In the genomic region with DNA sequence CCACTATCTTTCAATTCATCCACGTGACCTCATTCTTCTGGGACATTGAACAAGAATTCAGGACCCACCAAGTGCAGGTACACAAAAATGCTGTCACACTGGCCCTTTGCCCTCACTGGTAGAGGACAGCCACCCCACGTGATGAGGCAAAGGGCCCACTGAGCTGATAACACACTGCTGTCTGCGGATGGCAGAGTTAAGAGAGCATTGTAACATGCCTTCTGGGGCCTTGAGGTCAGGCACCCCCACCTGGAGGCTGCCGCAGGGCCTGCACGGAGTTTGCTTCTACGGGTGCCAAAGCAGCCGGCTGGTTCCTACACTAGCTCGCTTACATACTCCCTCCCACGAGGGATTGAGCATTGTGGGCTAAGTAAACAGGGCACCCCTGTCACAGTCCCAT, we compare ENCODE assay signal across 1 cellular context.
TF ChIP-seq lines count a peak whose summit lies in the region.

No MANE protein-coding gene starts in this region.

TF ChIP-seq in GM23338, 12 proteins besides CTCF, POLR2A, EP300 and RAD21 (continued from another document):
- TF ChIP-seq, protein P1, sequence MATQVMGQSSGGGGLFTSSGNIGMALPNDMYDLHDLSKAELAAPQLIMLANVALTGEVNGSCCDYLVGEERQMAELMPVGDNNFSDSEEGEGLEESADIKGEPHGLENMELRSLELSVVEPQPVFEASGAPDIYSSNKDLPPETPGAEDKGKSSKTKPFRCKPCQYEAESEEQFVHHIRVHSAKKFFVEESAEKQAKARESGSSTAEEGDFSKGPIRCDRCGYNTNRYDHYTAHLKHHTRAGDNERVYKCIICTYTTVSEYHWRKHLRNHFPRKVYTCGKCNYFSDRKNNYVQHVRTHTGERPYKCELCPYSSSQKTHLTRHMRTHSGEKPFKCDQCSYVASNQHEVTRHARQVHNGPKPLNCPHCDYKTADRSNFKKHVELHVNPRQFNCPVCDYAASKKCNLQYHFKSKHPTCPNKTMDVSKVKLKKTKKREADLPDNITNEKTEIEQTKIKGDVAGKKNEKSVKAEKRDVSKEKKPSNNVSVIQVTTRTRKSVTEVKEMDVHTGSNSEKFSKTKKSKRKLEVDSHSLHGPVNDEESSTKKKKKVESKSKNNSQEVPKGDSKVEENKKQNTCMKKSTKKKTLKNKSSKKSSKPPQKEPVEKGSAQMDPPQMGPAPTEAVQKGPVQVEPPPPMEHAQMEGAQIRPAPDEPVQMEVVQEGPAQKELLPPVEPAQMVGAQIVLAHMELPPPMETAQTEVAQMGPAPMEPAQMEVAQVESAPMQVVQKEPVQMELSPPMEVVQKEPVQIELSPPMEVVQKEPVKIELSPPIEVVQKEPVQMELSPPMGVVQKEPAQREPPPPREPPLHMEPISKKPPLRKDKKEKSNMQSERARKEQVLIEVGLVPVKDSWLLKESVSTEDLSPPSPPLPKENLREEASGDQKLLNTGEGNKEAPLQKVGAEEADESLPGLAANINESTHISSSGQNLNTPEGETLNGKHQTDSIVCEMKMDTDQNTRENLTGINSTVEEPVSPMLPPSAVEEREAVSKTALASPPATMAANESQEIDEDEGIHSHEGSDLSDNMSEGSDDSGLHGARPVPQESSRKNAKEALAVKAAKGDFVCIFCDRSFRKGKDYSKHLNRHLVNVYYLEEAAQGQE (IDR thresholded peaks at IDR 0.05; ENCODE audit: unreplicated experiment) = no peak
- TF ChIP-seq EZH2 (IDR thresholded peaks at IDR 0.05; ENCODE audit: low read depth, unreplicated experiment) = no peak
- no peak for TF ChIP-seq EZH2phosphoT487 (IDR thresholded peaks at IDR 0.05; ENCODE audit: unreplicated experiment)
